In the genomic region with DNA sequence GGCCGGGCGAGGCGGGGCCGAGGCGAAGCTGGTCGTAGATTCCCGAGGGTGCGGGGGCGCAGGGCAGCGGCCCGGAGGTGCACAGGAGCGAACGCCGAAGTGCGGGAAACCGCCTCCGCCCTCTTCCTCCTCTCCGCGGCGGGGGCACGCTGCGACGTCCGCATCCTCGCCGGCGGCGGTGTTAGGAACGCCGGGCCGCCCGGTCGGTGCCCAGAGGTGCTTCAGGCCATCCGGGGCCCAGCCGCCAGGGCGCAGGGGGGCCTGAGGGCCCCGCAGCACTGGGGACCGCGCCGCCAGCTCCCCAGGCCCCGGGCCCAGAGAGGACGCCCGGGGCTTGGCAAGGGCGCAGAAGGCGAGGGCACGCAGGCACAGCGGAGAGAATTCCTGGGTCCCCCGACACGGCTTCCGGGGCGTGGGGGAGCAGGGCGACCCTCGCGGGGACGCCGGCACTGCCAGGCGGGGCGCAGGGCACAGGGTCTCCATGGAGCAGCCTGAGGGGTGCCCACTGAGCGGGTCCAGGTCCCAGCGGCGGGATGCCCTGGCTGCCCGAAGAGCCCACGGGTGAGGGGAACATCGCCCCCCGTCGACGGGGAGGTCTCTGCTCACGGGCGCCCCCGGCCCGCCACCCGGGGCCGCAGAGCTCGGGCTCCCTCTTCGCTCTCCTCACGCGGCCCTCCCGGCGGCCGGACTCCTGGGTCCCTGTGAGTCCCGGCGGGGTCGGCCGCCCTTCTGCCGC, we compare ENCODE assay signal across 1 cellular context.
TF ChIP-seq lines count a peak whose summit lies in the region.

No MANE protein-coding gene starts in this region.

TF ChIP-seq in HepG2, 621 proteins besides CTCF, POLR2A, EP300 and RAD21 (continued from another document and continues in another):
- TF ChIP-seq ZNF326 (CRISPR knock-in tag; IDR thresholded peaks at IDR 0.05; ENCODE audit: borderline replicate concordance) = no peak
- no peak for TF ChIP-seq MTA3 (CRISPR knock-in tag; IDR thresholded peaks at IDR 0.05)
- TF ChIP-seq MYNN (CRISPR knock-in tag; IDR thresholded peaks at IDR 0.05; ENCODE audit: low read depth) = no peak
- TF ChIP-seq NFE2L1 (CRISPR knock-in tag; IDR thresholded peaks at IDR 0.05; ENCODE audit: borderline replicate concordance) = no peak
- no peak for TF ChIP-seq SP140L (CRISPR knock-in tag; IDR thresholded peaks at IDR 0.05; ENCODE audit: borderline replicate concordance)
- TF ChIP-seq, protein P1, sequence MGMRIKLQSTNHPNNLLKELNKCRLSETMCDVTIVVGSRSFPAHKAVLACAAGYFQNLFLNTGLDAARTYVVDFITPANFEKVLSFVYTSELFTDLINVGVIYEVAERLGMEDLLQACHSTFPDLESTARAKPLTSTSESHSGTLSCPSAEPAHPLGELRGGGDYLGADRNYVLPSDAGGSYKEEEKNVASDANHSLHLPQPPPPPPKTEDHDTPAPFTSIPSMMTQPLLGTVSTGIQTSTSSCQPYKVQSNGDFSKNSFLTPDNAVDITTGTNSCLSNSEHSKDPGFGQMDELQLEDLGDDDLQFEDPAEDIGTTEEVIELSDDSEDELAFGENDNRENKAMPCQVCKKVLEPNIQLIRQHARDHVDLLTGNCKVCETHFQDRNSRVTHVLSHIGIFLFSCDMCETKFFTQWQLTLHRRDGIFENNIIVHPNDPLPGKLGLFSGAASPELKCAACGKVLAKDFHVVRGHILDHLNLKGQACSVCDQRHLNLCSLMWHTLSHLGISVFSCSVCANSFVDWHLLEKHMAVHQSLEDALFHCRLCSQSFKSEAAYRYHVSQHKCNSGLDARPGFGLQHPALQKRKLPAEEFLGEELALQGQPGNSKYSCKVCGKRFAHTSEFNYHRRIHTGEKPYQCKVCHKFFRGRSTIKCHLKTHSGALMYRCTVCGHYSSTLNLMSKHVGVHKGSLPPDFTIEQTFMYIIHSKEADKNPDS (CRISPR knock-in tag; IDR thresholded peaks at IDR 0.05) = no peak
- TF ChIP-seq ZNF747 (CRISPR knock-in tag; IDR thresholded peaks at IDR 0.05; ENCODE audit: borderline replicate concordance) = peak; percentile 36; the same call in 1 of the 2 replicates
- no peak for TF ChIP-seq SIN3B (IDR thresholded peaks at IDR 0.05; ENCODE audit: low read length)
- TF ChIP-seq ZNF446 (CRISPR knock-in tag; IDR thresholded peaks at IDR 0.05) = peak; percentile 72; the same call in 1 of the 2 replicates
- no peak for TF ChIP-seq KDM4B (CRISPR knock-in tag; IDR thresholded peaks at IDR 0.05)
- no peak for TF ChIP-seq PCBP2 (optimal IDR thresholded peaks at IDR 0.05; ENCODE audit: low read depth, low read length, poor library complexity, severe bottlenecking)
- TF ChIP-seq ZC3H4 (CRISPR knock-in tag; IDR thresholded peaks at IDR 0.05; ENCODE audit: borderline replicate concordance) = no peak
- TF ChIP-seq IKZF4 (CRISPR knock-in tag; IDR thresholded peaks at IDR 0.05; ENCODE audit: borderline replicate concordance, low read depth, not compliant biosample characterization) = no peak
- no peak for TF ChIP-seq ZNF180 (CRISPR knock-in tag; IDR thresholded peaks at IDR 0.05; ENCODE audit: borderline replicate concordance, low read depth)
- no peak for TF ChIP-seq SMC3 (IDR thresholded peaks at IDR 0.05; ENCODE audit: low read length)
- TF ChIP-seq CREB3 (CRISPR knock-in tag; IDR thresholded peaks at IDR 0.05) = no peak
- no peak for TF ChIP-seq ZNF839 (CRISPR knock-in tag; IDR thresholded peaks at IDR 0.05; ENCODE audit: borderline replicate concordance)
- no peak for TF ChIP-seq CBFB (CRISPR knock-in tag; IDR thresholded peaks at IDR 0.05)
- TF ChIP-seq ZNF44 (CRISPR knock-in tag; IDR thresholded peaks at IDR 0.05) = no peak
- no peak; the same call in 1 of the 2 replicates for TF ChIP-seq MTF2 (CRISPR knock-in tag; IDR thresholded peaks at IDR 0.05; ENCODE audit: borderline replicate concordance)
- TF ChIP-seq ZNF629 (CRISPR knock-in tag; conservative IDR thresholded peaks at IDR 0.05) = no peak
- peak; percentile 56; the same call in 1 of the 2 replicates for TF ChIP-seq ZFAT (CRISPR knock-in tag; conservative IDR thresholded peaks at IDR 0.05)
- no peak for TF ChIP-seq REPIN1 (CRISPR knock-in tag; IDR thresholded peaks at IDR 0.05; ENCODE audit: borderline replicate concordance, low read depth)
- no peak for TF ChIP-seq ELF3 (CRISPR knock-in tag; IDR thresholded peaks at IDR 0.05)
- TF ChIP-seq TARDBP (CRISPR knock-in tag; IDR thresholded peaks at IDR 0.05) = no peak
- no peak; the same call in 1 of the 2 replicates for TF ChIP-seq MXD4 (CRISPR knock-in tag; IDR thresholded peaks at IDR 0.05)
- TF ChIP-seq, protein P2, sequence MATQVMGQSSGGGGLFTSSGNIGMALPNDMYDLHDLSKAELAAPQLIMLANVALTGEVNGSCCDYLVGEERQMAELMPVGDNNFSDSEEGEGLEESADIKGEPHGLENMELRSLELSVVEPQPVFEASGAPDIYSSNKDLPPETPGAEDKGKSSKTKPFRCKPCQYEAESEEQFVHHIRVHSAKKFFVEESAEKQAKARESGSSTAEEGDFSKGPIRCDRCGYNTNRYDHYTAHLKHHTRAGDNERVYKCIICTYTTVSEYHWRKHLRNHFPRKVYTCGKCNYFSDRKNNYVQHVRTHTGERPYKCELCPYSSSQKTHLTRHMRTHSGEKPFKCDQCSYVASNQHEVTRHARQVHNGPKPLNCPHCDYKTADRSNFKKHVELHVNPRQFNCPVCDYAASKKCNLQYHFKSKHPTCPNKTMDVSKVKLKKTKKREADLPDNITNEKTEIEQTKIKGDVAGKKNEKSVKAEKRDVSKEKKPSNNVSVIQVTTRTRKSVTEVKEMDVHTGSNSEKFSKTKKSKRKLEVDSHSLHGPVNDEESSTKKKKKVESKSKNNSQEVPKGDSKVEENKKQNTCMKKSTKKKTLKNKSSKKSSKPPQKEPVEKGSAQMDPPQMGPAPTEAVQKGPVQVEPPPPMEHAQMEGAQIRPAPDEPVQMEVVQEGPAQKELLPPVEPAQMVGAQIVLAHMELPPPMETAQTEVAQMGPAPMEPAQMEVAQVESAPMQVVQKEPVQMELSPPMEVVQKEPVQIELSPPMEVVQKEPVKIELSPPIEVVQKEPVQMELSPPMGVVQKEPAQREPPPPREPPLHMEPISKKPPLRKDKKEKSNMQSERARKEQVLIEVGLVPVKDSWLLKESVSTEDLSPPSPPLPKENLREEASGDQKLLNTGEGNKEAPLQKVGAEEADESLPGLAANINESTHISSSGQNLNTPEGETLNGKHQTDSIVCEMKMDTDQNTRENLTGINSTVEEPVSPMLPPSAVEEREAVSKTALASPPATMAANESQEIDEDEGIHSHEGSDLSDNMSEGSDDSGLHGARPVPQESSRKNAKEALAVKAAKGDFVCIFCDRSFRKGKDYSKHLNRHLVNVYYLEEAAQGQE (IDR thresholded peaks at IDR 0.05; ENCODE audit: borderline replicate concordance in 1 of 2, low read depth in 1 of 2, low read length in 2 of 2) = no peak
- no peak for TF ChIP-seq WIZ (CRISPR knock-in tag; IDR thresholded peaks at IDR 0.05)
- TF ChIP-seq NR2F2 (IDR thresholded peaks at IDR 0.05; ENCODE audit: borderline replicate concordance, low read depth) = no peak; the same call in 1 of the 2 replicates
- no peak; the same call in 1 of the 2 replicates for TF ChIP-seq RELA (CRISPR knock-in tag; IDR thresholded peaks at IDR 0.05)
- TF ChIP-seq, protein P3, sequence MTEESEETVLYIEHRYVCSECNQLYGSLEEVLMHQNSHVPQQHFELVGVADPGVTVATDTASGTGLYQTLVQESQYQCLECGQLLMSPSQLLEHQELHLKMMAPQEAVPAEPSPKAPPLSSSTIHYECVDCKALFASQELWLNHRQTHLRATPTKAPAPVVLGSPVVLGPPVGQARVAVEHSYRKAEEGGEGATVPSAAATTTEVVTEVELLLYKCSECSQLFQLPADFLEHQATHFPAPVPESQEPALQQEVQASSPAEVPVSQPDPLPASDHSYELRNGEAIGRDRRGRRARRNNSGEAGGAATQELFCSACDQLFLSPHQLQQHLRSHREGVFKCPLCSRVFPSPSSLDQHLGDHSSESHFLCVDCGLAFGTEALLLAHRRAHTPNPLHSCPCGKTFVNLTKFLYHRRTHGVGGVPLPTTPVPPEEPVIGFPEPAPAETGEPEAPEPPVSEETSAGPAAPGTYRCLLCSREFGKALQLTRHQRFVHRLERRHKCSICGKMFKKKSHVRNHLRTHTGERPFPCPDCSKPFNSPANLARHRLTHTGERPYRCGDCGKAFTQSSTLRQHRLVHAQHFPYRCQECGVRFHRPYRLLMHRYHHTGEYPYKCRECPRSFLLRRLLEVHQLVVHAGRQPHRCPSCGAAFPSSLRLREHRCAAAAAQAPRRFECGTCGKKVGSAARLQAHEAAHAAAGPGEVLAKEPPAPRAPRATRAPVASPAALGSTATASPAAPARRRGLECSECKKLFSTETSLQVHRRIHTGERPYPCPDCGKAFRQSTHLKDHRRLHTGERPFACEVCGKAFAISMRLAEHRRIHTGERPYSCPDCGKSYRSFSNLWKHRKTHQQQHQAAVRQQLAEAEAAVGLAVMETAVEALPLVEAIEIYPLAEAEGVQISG (CRISPR knock-in tag; IDR thresholded peaks at IDR 0.05) = peak; percentile 96
- no peak for TF ChIP-seq ZFP41 (CRISPR knock-in tag; IDR thresholded peaks at IDR 0.05; ENCODE audit: borderline replicate concordance)
- TF ChIP-seq STAT6 (CRISPR knock-in tag; IDR thresholded peaks at IDR 0.05; ENCODE audit: borderline replicate concordance) = no peak
- no peak; the same call in 1 of the 2 replicates for TF ChIP-seq ESRRA (CRISPR knock-in tag; IDR thresholded peaks at IDR 0.05; ENCODE audit: low read depth)
- no peak for TF ChIP-seq ZNF296 (CRISPR knock-in tag; conservative IDR thresholded peaks at IDR 0.05)
- no peak for TF ChIP-seq GATA4 (IDR thresholded peaks at IDR 0.05; ENCODE audit: borderline replicate concordance, low read depth)
- TF ChIP-seq, protein P4, sequence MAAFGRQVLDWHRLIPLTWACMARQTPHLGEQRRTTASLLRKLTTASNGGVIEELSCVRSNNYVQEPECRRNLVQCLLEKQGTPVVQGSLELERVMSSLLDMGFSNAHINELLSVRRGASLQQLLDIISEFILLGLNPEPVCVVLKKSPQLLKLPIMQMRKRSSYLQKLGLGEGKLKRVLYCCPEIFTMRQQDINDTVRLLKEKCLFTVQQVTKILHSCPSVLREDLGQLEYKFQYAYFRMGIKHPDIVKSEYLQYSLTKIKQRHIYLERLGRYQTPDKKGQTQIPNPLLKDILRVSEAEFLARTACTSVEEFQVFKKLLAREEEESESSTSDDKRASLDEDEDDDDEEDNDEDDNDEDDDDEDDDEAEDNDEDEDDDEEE (CRISPR knock-in tag; IDR thresholded peaks at IDR 0.05) = 0 out of 2 replicates have a peak, but pooled peaks have one; percentile 59
- TF ChIP-seq DMTF1 (CRISPR knock-in tag; IDR thresholded peaks at IDR 0.05) = no peak
- no peak; the same call in 1 of the 2 replicates for TF ChIP-seq ZGPAT (CRISPR knock-in tag; IDR thresholded peaks at IDR 0.05)
- TF ChIP-seq CEBPG (CRISPR knock-in tag; IDR thresholded peaks at IDR 0.05) = no peak
- TF ChIP-seq HDAC6 (IDR thresholded peaks at IDR 0.05; ENCODE audit: low read depth, low read length) = no peak
